8 cellular contexts compared by ENCODE assay signal in the genomic region with DNA sequence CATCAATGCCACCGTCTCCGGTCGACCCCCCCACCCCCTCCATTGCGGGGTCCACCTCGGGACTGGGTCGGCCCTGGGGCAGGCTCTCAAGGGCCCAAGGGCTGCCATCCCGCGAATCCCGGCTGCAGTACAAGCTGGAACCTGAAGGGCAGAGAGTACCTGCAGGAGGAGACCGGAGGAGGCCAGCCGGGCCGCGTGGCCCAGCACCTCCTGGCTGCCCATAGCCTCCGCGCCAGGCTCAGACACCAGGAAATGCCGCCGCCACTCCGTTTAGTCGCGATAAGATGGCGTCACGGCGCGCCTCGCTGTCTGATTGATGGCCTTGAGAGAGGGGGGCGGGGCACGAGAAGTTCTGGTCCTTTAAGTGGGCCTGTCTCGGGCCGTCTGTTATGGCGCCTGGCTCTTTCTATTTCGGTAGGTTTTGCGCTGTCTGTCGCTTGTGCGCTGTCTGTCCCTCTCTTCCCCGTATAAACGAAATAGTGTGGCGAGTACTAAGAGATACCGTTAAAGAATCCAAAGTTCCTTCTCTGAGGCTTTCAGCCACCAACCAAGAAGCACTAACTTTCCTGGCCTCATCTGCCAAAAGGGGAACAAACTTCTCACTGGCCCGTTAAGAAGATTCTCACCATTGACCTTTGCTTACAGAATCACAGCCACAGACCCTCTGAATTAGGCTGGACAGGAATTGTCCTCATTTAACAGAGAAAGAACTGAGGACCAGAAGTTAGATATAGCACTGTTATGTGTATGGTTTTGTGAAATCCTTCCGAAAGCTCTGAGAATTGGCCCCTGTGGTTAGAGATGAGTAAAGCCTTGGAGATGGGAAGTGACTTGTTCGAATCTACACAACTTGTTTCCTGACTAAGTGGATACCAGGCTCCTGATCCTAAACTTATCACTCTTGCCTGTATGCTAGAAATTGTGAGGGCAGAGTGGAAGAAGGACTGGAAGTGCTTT. TPM values are rescaled to one million over a fixed set of nuclear protein-coding genes. Genes with fewer than 3 reads are reported as not detected.
DNase-seq lines count a peak whose midpoint lies in the region; ATAC-seq and TF ChIP-seq lines count a peak whose summit lies in the region.

A gene with protein sequence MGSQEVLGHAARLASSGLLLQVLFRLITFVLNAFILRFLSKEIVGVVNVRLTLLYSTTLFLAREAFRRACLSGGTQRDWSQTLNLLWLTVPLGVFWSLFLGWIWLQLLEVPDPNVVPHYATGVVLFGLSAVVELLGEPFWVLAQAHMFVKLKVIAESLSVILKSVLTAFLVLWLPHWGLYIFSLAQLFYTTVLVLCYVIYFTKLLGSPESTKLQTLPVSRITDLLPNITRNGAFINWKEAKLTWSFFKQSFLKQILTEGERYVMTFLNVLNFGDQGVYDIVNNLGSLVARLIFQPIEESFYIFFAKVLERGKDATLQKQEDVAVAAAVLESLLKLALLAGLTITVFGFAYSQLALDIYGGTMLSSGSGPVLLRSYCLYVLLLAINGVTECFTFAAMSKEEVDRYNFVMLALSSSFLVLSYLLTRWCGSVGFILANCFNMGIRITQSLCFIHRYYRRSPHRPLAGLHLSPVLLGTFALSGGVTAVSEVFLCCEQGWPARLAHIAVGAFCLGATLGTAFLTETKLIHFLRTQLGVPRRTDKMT (minus strand): TSS at position 257 of the 957 bp plus-strand sequence. CDS start 35 bp downstream, at position 222.

- H3K27me3 Mint-ChIP-seq in HFFc6 (ENCODE audit: insufficient read depth): peaks cover 2% of the 10 kb centered on the region; the same call in 1 of the 2 replicates

- peak; percentile 44; the same call in 1 of the 2 replicates for TF ChIP-seq CTCF in HFFc6 (IDR thresholded peaks at IDR 0.05)

- H3K36me3 Mint-ChIP-seq in HFFc6 (ENCODE audit: low read depth): no peaks in the 10 kb centered on the region
- H3K36me3 Mint-ChIP-seq in activated naive CD4-positive, alpha-beta T cell treated with anti-CD3 and anti-CD28 coated beads, Interleukin-2, amount 50 U/mL, for 72 hours: peaks cover 0 to 8% of the 10 kb centered on the region in 2 donors

- peak; percentile 94 to 96 for ATAC-seq in activated naive CD4-positive, alpha-beta T cell treated with anti-CD3 and anti-CD28 coated beads, Interleukin-2, amount 50 U/mL, for 72 hours

- peak within 1 kb of the TSS; percentile 93 for H3K4me3 Mint-ChIP-seq in HFFc6

- DNase-seq in GM03348 (ENCODE audit: low spot score) (peak; percentile 96), HFFc6 (peak; percentile 92), NCI-H1092 (lab: John Stamatoyannopoulos, UW) (peak; percentile 88), SKM-1 (lab: John Stamatoyannopoulos, UW; ENCODE audit: unreplicated experiment) (peak; percentile 86), glomerular endothelial cell (ENCODE audit: extremely low read depth, low read depth, low spot score) (peak; percentile 72), occipital lobe (lab: John Stamatoyannopoulos, UW) (peak; percentile 91)
- DNase-seq in activated naive CD4-positive, alpha-beta T cell treated with anti-CD3 and anti-CD28 coated beads, Interleukin-2, amount 50 U/mL, for 72 hours (ENCODE audit: low spot score in 2 of 2): peak; percentile 96 to 97

- peaks cover 28% of the 10 kb centered on the region for H3K4me1 Mint-ChIP-seq in HFFc6 (ENCODE audit: low read depth)

- peak within 1 kb of the TSS; percentile 97 for H3K27ac Mint-ChIP-seq in HFFc6
- H3K27ac Mint-ChIP-seq in activated naive CD4-positive, alpha-beta T cell treated with anti-CD3 and anti-CD28 coated beads, Interleukin-2, amount 50 U/mL, for 72 hours: peak within 1 kb of the TSS; percentile 93 to 98

- no peaks in the 10 kb centered on the region for H3K9me3 Mint-ChIP-seq in HFFc6
- H3K9me3 Mint-ChIP-seq in activated naive CD4-positive, alpha-beta T cell treated with anti-CD3 and anti-CD28 coated beads, Interleukin-2, amount 50 U/mL, for 72 hours: no peaks in the 10 kb centered on the region

- peak within 1 kb of the TSS; percentile 86 for H3K27ac ChIP-seq in temporal lobe (ENCODE audit: low read depth, low read length)

RNA-seq across cellular contexts. Expression of the gene that starts here (rescaled TPM):
- 10 to 100 TPM; 32.9 to 39.6 (median 34.7) TPM for total RNA-seq in HFFc6 (2021; fragmentation: NEBNext Ultra II Directional; extraction: Animal tissue kit (Norgen Biotek cat#: 25700))
- total RNA-seq in activated naive CD4-positive, alpha-beta T cell treated with anti-CD3 and anti-CD28 coated beads, Interleukin-2, amount 50 U/mL, for 72 hours: 10 to 100 TPM; 19.5 to 38.3 TPM
- total RNA-seq in glomerular endothelial cell (13.5 and 14.5 TPM in 2 replicates), occipital lobe (8.6 TPM), temporal lobe (5.9 TPM)

Comparison
In these comparisons a context has a peak if more than half of its experiments do, and no peak if none do; other contexts are left out.
1. Peak in every context shown above with its lines: DNase-seq, ATAC-seq and H3K27ac ChIP-seq.